Comparison of ENCODE assay signal across 8 cellular contexts in genomic region chr3:195897081-195897852, GRCh38. TPM values are rescaled to one million over a fixed set of nuclear protein-coding genes. Genes with fewer than 3 reads are reported as not detected.
DNase-seq lines count a peak whose midpoint lies in the region; ATAC-seq and TF ChIP-seq lines count a peak whose summit lies in the region.

No MANE protein-coding gene starts in this region.

- H3K9me3 Mint-ChIP-seq in activated CD4-positive, alpha-beta T cell treated with anti-CD3 and anti-CD28 coated beads, Interleukin-2, amount 10 ng/mL, durations not matched to agents 24 days and 14 days: no peaks in the 10 kb centered on the region
- H3K9me3 Mint-ChIP-seq in activated naive CD8-positive, alpha-beta T cell treated with anti-CD3 and anti-CD28 coated beads for 36 hours: no peaks in the 10 kb centered on the region
- H3K9me3 Mint-ChIP-seq in immature natural killer cell: no peaks in the 10 kb centered on the region

- H3K36me3 Mint-ChIP-seq in activated CD4-positive, alpha-beta T cell treated with anti-CD3 and anti-CD28 coated beads, Interleukin-2, amount 10 ng/mL, durations not matched to agents 24 days and 14 days (ENCODE audit: low read depth): peaks cover 7% of the 10 kb centered on the region
- H3K36me3 Mint-ChIP-seq in activated naive CD8-positive, alpha-beta T cell treated with anti-CD3 and anti-CD28 coated beads for 36 hours: peaks cover 5% of the 10 kb centered on the region
- no peaks in the 10 kb centered on the region for H3K36me3 Mint-ChIP-seq in immature natural killer cell

- H3K27ac Mint-ChIP-seq in activated CD4-positive, alpha-beta T cell treated with anti-CD3 and anti-CD28 coated beads, Interleukin-2, amount 10 ng/mL, durations not matched to agents 24 days and 14 days: peak overlapping the region; percentile 95
- H3K27ac Mint-ChIP-seq in activated naive CD8-positive, alpha-beta T cell treated with anti-CD3 and anti-CD28 coated beads for 36 hours: no peak overlapping the region
- peak overlapping the region; percentile 89 to 97 (median 94) for H3K27ac Mint-ChIP-seq in immature natural killer cell

- TF ChIP-seq CTCF in testis (IDR thresholded peaks at IDR 0.05): no peak

- H3K36me3 ChIP-seq in testis (ENCODE audit: low read depth, missing control alignments): no peaks in the 10 kb centered on the region

- intact Hi-C loops in activated CD4-positive, alpha-beta T cell treated with anti-CD3 and anti-CD28 coated beads, Interleukin-2, amount 10 ng/mL, durations not matched to agents 24 days and 14 days (cut with micrococcal nuclease): no loop called here
- intact Hi-C loops in testis (cut with DNase I; ENCODE audit: low total_unique reads): loop anchor here (5.0 kb wide), 1 partner anchor 35 kb away; no protein-coding TSS in a partner anchor

- peaks cover 48% of the 10 kb centered on the region for H3K4me1 ChIP-seq in testis

- WGBS in testis, 2 donors: 57 to 62% methylated on average over 7 to 10 of the region's 10 CpGs

- DNase-seq in activated CD4-positive, alpha-beta T cell treated with anti-CD3 and anti-CD28 coated beads, Interleukin-2, amount 10 ng/mL, durations not matched to agents 24 days and 14 days: no peak
- no peak for DNase-seq in activated CD4-positive, alpha-beta T cell treated with anti-CD3 and anti-CD28 coated beads for 4 hours
- DNase-seq in activated naive CD8-positive, alpha-beta T cell treated with anti-CD3 and anti-CD28 coated beads for 36 hours: no peak
- DNase-seq in immature natural killer cell (no peak), testis (peak; percentile 60), left lobe of liver (ENCODE audit: low spot score) (no peak)

- ATAC-seq in HG02763 (IDR thresholded peaks at IDR 0.05; ENCODE audit: unreplicated experiment) (no peak), GM18519 (IDR thresholded peaks at IDR 0.05; ENCODE audit: low FRiP score, unreplicated experiment) (no peak), left lobe of liver (no peak)

- no peaks in the 10 kb centered on the region for H3K9me3 ChIP-seq in testis

- peaks cover 60% of the 10 kb centered on the region for H3K4me1 Mint-ChIP-seq in activated CD4-positive, alpha-beta T cell treated with anti-CD3 and anti-CD28 coated beads, Interleukin-2, amount 10 ng/mL, durations not matched to agents 24 days and 14 days
- peaks cover 56% of the 10 kb centered on the region for H3K4me1 Mint-ChIP-seq in activated naive CD8-positive, alpha-beta T cell treated with anti-CD3 and anti-CD28 coated beads for 36 hours
- H3K4me1 Mint-ChIP-seq in immature natural killer cell: peaks cover 60 to 70% of the 10 kb centered on the region in 2 donors

- no peak for TF ChIP-seq POLR2A in testis (IDR thresholded peaks at IDR 0.05)

- H3K4me3 ChIP-seq in testis: no peak overlapping the region

- H3K27ac ChIP-seq in testis: peak overlapping the region; percentile 81 to 84

- peak overlapping the region; percentile 85 for H3K4me3 Mint-ChIP-seq in activated CD4-positive, alpha-beta T cell treated with anti-CD3 and anti-CD28 coated beads, Interleukin-2, amount 10 ng/mL, durations not matched to agents 24 days and 14 days
- H3K4me3 Mint-ChIP-seq in activated naive CD8-positive, alpha-beta T cell treated with anti-CD3 and anti-CD28 coated beads for 36 hours: peak overlapping the region; percentile 29
- H3K4me3 Mint-ChIP-seq in immature natural killer cell: peak overlapping the region; percentile 86 to 94 (median 88)

- H3K27me3 ChIP-seq in testis: no peaks in the 10 kb centered on the region

- H3K27me3 Mint-ChIP-seq in activated CD4-positive, alpha-beta T cell treated with anti-CD3 and anti-CD28 coated beads, Interleukin-2, amount 10 ng/mL, durations not matched to agents 24 days and 14 days: no peaks in the 10 kb centered on the region
- H3K27me3 Mint-ChIP-seq in activated naive CD8-positive, alpha-beta T cell treated with anti-CD3 and anti-CD28 coated beads for 36 hours: no peaks in the 10 kb centered on the region
- H3K27me3 Mint-ChIP-seq in immature natural killer cell (ENCODE audit: low read depth in 3 of 3): peaks cover 0 to 12% (median 0%) of the 10 kb centered on the region in 3 donors

RNA-seq across cellular contexts. Expression of gene TNK2, which starts 11.1 kb away (rescaled TPM):
- 101 and 110 TPM in 2 replicates for total RNA-seq in activated CD4-positive, alpha-beta T cell treated with anti-CD3 and anti-CD28 coated beads, Interleukin-2, amount 10 ng/mL, durations not matched to agents 24 days and 14 days
- 10 to 100 TPM; 34.6 to 35.1 TPM for total RNA-seq in activated naive CD8-positive, alpha-beta T cell treated with anti-CD3 and anti-CD28 coated beads for 36 hours
- polyA plus RNA-seq in immature natural killer cell: 1 to 10 TPM; 1.4 to 4.9 (median 1.6) TPM
- total RNA-seq in testis: 10 to 100 TPM; 71.4 to 71.6 TPM
- polyA plus RNA-seq in testis (ENCODE audit: insufficient read depth, low read depth, low replicate concordance): 43.9 TPM
- total RNA-seq in left lobe of liver: 55.2 TPM

Comparison
In these comparisons a context has a peak if more than half of its experiments do, and no peak if none do; other contexts are left out.
1. H3K4me3 Mint-ChIP-seq: peak in every context shown above with its lines; median percentile 88 in immature natural killer cell; 85 in activated CD4-positive, alpha-beta T cell treated with anti-CD3 and anti-CD28 coated beads, Interleukin-2, amount 10 ng/mL, durations not matched to agents 24 days and 14 days; 29 in activated naive CD8-positive, alpha-beta T cell treated with anti-CD3 and anti-CD28 coated beads for 36 hours.